In the genomic region with DNA sequence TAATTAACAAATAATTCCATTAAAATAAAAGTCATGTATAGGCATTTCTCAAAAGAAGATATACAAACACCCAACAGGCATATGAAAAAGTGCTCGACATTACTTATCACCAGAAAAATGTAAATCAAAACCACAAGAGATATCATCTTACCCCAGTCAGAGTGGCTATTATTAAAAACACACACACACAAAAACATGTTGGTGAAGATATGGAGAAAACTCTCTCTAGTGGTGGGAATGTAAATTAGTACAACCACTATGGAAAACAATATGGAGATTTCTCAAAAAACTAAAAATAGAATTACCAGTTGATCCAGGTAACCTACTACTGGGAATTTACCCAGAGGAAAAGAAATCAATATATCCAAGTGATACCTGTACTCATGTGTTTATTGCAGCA, we compare ENCODE assay signal across 1 cellular context.
TF ChIP-seq lines count a peak whose summit lies in the region.

No MANE protein-coding gene starts in this region.

TF ChIP-seq in SK-N-SH treated with all-trans-retinoic acid at 6 μM for 48 hours, 23 proteins besides CTCF, POLR2A, EP300 and RAD21 (continued from another document):
- TF ChIP-seq, protein P1, sequence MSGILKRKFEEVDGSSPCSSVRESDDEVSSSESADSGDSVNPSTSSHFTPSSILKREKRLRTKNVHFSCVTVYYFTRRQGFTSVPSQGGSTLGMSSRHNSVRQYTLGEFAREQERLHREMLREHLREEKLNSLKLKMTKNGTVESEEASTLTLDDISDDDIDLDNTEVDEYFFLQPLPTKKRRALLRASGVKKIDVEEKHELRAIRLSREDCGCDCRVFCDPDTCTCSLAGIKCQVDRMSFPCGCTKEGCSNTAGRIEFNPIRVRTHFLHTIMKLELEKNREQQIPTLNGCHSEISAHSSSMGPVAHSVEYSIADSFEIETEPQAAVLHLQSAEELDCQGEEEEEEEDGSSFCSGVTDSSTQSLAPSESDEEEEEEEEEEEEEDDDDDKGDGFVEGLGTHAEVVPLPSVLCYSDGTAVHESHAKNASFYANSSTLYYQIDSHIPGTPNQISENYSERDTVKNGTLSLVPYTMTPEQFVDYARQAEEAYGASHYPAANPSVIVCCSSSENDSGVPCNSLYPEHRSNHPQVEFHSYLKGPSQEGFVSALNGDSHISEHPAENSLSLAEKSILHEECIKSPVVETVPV (CRISPR knock-in tag; IDR thresholded peaks at IDR 0.05), result no peak
- TF ChIP-seq TOX (CRISPR knock-in tag; IDR thresholded peaks at IDR 0.05; ENCODE audit: borderline replicate concordance), result no peak
- TF ChIP-seq OSR1 (CRISPR knock-in tag; IDR thresholded peaks at IDR 0.05), result no peak
